24 cellular contexts compared by ENCODE assay signal in the genomic region with DNA sequence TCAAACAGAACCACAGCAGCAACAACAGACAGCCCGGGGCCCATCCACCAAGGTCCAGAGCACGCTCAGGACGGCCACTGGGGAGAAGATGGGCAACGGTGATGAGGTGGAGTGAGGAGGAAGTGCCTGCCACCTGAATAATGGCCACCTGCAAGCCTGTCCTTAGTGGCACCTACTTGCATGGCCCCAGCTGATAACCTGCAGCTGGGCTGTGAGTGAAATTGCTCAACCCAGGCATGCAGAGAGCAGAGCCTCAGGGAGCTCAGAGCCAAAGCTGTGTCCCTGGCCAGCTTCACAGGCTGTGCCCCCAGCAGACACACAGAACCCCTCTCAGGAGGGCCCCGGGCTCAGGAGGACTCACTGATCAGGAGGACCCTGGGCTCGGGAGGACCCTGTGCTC.
"Had no signal": no experiment of that assay in that cellular context is flagged by ENCODE, and none has a peak within 500 bp of the region (broad histone marks: within the 10 kb centered on the region; RNA-seq: fewer than 3 reads in every experiment).

No MANE protein-coding gene starts in this region.

- H3K79me2 ChIP-seq: parathyroid adenoma had no signal

- H3K9me3 ChIP-seq: neutrophil, testis had no signal

- H3K9ac ChIP-seq: parathyroid adenoma had no signal

- H3K4me3 ChIP-seq: coronary artery, esophagus muscularis mucosa, gastroesophageal sphincter, heart right ventricle, left ventricle myocardium inferior, lower lobe of right lung, smooth muscle cell, testis, tibial artery had no signal

- H2AFZ ChIP-seq: parathyroid adenoma had no signal

- ATAC-seq: foreskin keratinocyte; gastroesophageal sphincter; heart right ventricle; left cardiac atrium; lower lobe of right lung; natural killer cell; sciatic nerve; stimulated activated naive CD8-positive, alpha-beta T cell treated with anti-CD3 and anti-CD28 coated beads, Interleukin-15, Interleukin-2, amounts not matched to agents 100 U/mL and 50 U/mL, for 24 hours had no signal

- H3K36me3 ChIP-seq: esophagus muscularis mucosa, gastroesophageal sphincter, heart right ventricle, left ventricle myocardium inferior, lower lobe of right lung, neutrophil, tibial artery had no signal

- H3K27ac ChIP-seq: coronary artery, esophagus muscularis mucosa, foreskin keratinocyte, gastroesophageal sphincter, heart right ventricle, left ventricle myocardium inferior, lower lobe of right lung, neutrophil, parathyroid adenoma, testis, tibial artery had no signal

- DNase-seq: dermis blood vessel endothelial cell; effector memory CD4-positive, alpha-beta T cell; foreskin keratinocyte; heart right ventricle; hippocampal formation; left cardiac atrium; left ventricle myocardium inferior; lower lobe of right lung; natural killer cell; stimulated activated CD4-positive, alpha-beta T cell treated with anti-CD3 and anti-CD28 coated beads, Interleukin-12 subunit alpha, Interleukin-12 subunit beta, amount 100 ng/mL, for 4 hours; stimulated activated CD4-positive, alpha-beta T cell treated with anti-CD3 and anti-CD28 coated beads, Interleukin-1b, Interleukin-23, amount 100 ng/mL, for 48 hours; stimulated activated CD4-positive, alpha-beta T cell treated with anti-CD3 and anti-CD28 coated beads, Interleukin-4, amount 100 ng/mL, for 1 hour; stimulated activated CD8-positive, alpha-beta memory T cell treated with anti-CD3 and anti-CD28 coated beads, Interleukin-4, amount 100 ng/mL, for 48 hours; stimulated activated naive CD8-positive, alpha-beta T cell treated with anti-CD3 and anti-CD28 coated beads, Interleukin-15, Interleukin-2, amounts not matched to agents 100 U/mL and 50 U/mL, for 24 hours; substantia nigra; testis; tibial artery had no signal

- H3K4me2 ChIP-seq: smooth muscle cell had no signal

- H3K4me1 ChIP-seq: esophagus muscularis mucosa, foreskin keratinocyte, gastroesophageal sphincter, heart right ventricle, left ventricle myocardium inferior, lower lobe of right lung, parathyroid adenoma had no signal

- H3K27me3 ChIP-seq: testis, tibial artery had no signal
